16 cellular contexts compared by ENCODE assay signal in the genomic region with DNA sequence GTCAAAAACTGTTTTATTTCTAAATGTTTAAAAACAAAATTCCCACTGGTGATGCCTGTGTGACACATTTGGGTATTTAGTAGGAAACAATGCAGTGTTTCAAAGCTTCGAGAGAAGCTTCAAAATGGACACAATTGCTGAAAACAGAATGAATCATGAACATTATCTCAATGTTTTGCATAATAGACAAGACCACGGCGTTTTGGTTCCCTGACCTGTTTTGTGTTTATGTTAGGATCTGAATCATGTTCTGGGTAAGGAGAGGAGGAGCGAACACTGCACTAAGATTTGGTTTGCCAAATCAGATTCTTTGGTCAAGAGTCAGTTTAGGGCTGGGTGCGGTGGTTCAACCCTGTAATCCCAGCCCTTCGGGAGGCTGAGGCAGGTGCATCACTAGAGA. TPM values are rescaled to one million over a fixed set of nuclear protein-coding genes. Genes with fewer than 3 reads are reported as not detected.
A peak's percentile ranks its signal among the peaks of the same experiment; 100 is the strongest.
DNase-seq lines count a peak whose midpoint lies in the region; ATAC-seq, FAIRE-seq and TF ChIP-seq lines count a peak whose summit lies in the region.
"Had no signal": no experiment of that assay in that cellular context is flagged by ENCODE, and none has a peak within 500 bp of the region (broad histone marks: within the 10 kb centered on the region; RNA-seq: fewer than 3 reads in every experiment).

No MANE protein-coding gene starts in this region.

- H3K27me3 ChIP-seq in AG04450 (ENCODE audit: control insufficient read depth, insufficient read depth, low read length) (no peaks in the 10 kb centered on the region), MG63 (no peaks in the 10 kb centered on the region)
- H3K27me3 ChIP-seq: neutrophil had no signal

- H3K36me3 ChIP-seq in MG63, result no peaks in the 10 kb centered on the region; the same call in 1 of the 2 replicates

- CTCF ChIA-PET in AG04450 (lab: Charles Lee), result no interaction called here

- H3K9me3 ChIP-seq in AG04450 (ENCODE audit: control insufficient read depth, insufficient read depth, low read length) (no peaks in the 10 kb centered on the region), MG63 (no peaks in the 10 kb centered on the region)
- H3K9me3 ChIP-seq: lower lobe of right lung, neutrophil had no signal

- TF ChIP-seq CTCF in AG04450 (IDR thresholded peaks at IDR 0.05; ENCODE audit: low read depth, low read length), result no peak

- POLR2A ChIA-PET in AG04450 (lab: Yijun Ruan, JAX), result interaction anchor here (0.6 kb wide), 2 partner anchors 51 to 268 kb away, joined by 3 to 4 read pairs; no protein-coding TSS in a partner anchor

- peak overlapping the region; percentile 59 for H3K27ac ChIP-seq in AG04450 (ENCODE audit: low read depth, low read length)
- H3K27ac ChIP-seq: lower lobe of right lung, neutrophil, SK-N-MC had no signal

- H3K4me3 ChIP-seq in AG04450 (ENCODE audit: low read depth, low read length), result no peak overlapping the region
- H3K4me3 ChIP-seq in MG63, result no peak overlapping the region
- H3K4me3 ChIP-seq: lower lobe of right lung, SK-N-MC, smooth muscle cell had no signal

- peak; percentile 72 for DNase-seq in AG04450 (ENCODE audit: low read depth, low spot score)
- DNase-seq in MG63, result peak; percentile 72
- DNase-seq in dermis blood vessel endothelial cell, result peak; percentile 74
- DNase-seq in medulla oblongata (ENCODE audit: extremely low spot score), result peak; percentile 22
- DNase-seq in frontal cortex (ENCODE audit: low spot score in 2 of 2), result no peak
- DNase-seq in kidney glomerular epithelial cell (lab: John Stamatoyannopoulos, UW), result no peak
- DNase-seq: ACHN, activated gamma-delta T cell, DMS 273 treated with DMSO at 0.1 percent for 48 hours, lower lobe of right lung, MV-4-11 had no signal

- ATAC-seq in HG02852 (IDR thresholded peaks at IDR 0.05; ENCODE audit: unreplicated experiment) (no peak), GM19455 (IDR thresholded peaks at IDR 0.05; ENCODE audit: unreplicated experiment) (no peak)

- no peak for FAIRE-seq in frontal cortex (lab: Jason Lieb, UNC)

RNA-seq across cellular contexts. Expression of a gene that starts 42.2 kb away (rescaled TPM):
- polyA plus RNA-seq in AG04450 (2011; rRNA removed), result 11.0 and 15.8 TPM in 2 replicates
- polyA minus RNA-seq in AG04450 (2011; rRNA and poly(A)+ RNA removed), result 11.4 and 12.6 TPM in 2 replicates
- 9.8 and 17.6 TPM in 2 replicates for total RNA-seq in MG63 (2014; rRNA removed; shearing (Covaris generic); ENCODE audit: low replicate concordance)
- 10.7 and 11.2 TPM in 2 replicates for total RNA-seq in dermis blood vessel endothelial cell
- 23.6 TPM for total RNA-seq in frontal cortex

Comparison
In these comparisons a context has a peak if more than half of its experiments do, and no peak if none do; other contexts are left out.
1. DNase-seq: peak in AG04450 (single experiment), MG63 (single experiment), dermis blood vessel endothelial cell (single experiment) and medulla oblongata (single experiment); none in frontal cortex (0 of 2) and kidney glomerular epithelial cell (single experiment).